8 cellular contexts compared by ENCODE assay signal in genomic region chr16:29900888-29901606, GRCh38. TPM values are rescaled to one million over a fixed set of nuclear protein-coding genes. Genes with fewer than 3 reads are reported as not detected.
DNase-seq lines count a peak whose midpoint lies in the region; ATAC-seq and TF ChIP-seq lines count a peak whose summit lies in the region.

No MANE protein-coding gene starts in this region.

- peaks cover 22% of the 10 kb centered on the region for H3K27me3 Mint-ChIP-seq in activated naive CD4-positive, alpha-beta T cell treated with anti-CD3 and anti-CD28 coated beads for 36 hours (ENCODE audit: low read depth)
- peaks cover 36% of the 10 kb centered on the region for H3K27me3 Mint-ChIP-seq in activated naive CD8-positive, alpha-beta T cell treated with anti-CD3 and anti-CD28 coated beads for 36 hours

- intact Hi-C loops in activated naive CD4-positive, alpha-beta T cell treated with anti-CD3 and anti-CD28 coated beads for 36 hours (cut with micrococcal nuclease), result loop anchor here (1.0 kb wide), 2 partner anchors 25 to 38 kb away; partner anchors contain the start of genes CDIPT and KCTD13
- intact Hi-C loops in aorta (cut with DNase I), result no loop called here

- H3K4me1 ChIP-seq in tibial nerve, result peaks cover 0 to 26% (median 4%) of the 10 kb centered on the region in 4 donors
- no peaks in the 10 kb centered on the region for H3K4me1 ChIP-seq in aorta (ENCODE audit: control insufficient read depth in 1 of 2, insufficient read depth in 2 of 2, low read length in 2 of 2)

- TF ChIP-seq EP300 in tibial nerve (IDR thresholded peaks at IDR 0.05), result no peak

- no peak for TF ChIP-seq CTCF in tibial nerve (IDR thresholded peaks at IDR 0.05)

- TF ChIP-seq POLR2A in tibial nerve (IDR thresholded peaks at IDR 0.05), result no peak

- peak overlapping the region; percentile 75 for H3K4me3 Mint-ChIP-seq in activated naive CD4-positive, alpha-beta T cell treated with anti-CD3 and anti-CD28 coated beads for 36 hours
- H3K4me3 Mint-ChIP-seq in activated naive CD8-positive, alpha-beta T cell treated with anti-CD3 and anti-CD28 coated beads for 36 hours, result peak overlapping the region; percentile 84

- H3K36me3 Mint-ChIP-seq in activated naive CD4-positive, alpha-beta T cell treated with anti-CD3 and anti-CD28 coated beads for 36 hours (ENCODE audit: low read depth), result no peaks in the 10 kb centered on the region
- no peaks in the 10 kb centered on the region for H3K36me3 Mint-ChIP-seq in activated naive CD4-positive, alpha-beta T cell treated with anti-CD3 and anti-CD28 coated beads, Interleukin-2, amount 50 U/mL, for 72 hours
- H3K36me3 Mint-ChIP-seq in activated naive CD8-positive, alpha-beta T cell treated with anti-CD3 and anti-CD28 coated beads for 36 hours, result no peaks in the 10 kb centered on the region

- 37 to 41% methylated on average over 21 to 24 of the region's 31 CpGs for WGBS in tibial nerve, 2 donors
- WGBS in aorta, 2 donors, result 37 to 52% methylated on average over 23 to 31 of the region's 31 CpGs

- H3K4me3 ChIP-seq in tibial nerve (peak overlapping the region; percentile 59 to 76 (median 64)), aorta (ENCODE audit: low read length in 2 of 2) (no peak overlapping the region)

- H3K27ac ChIP-seq in tibial nerve (peak overlapping the region in 3 of 4 donors; percentile 37 to 82 (median 49)), aorta (ENCODE audit: low read depth in 1 of 2, low read length in 2 of 2) (no peak overlapping the region)

- H3K27ac Mint-ChIP-seq in activated naive CD4-positive, alpha-beta T cell treated with anti-CD3 and anti-CD28 coated beads for 36 hours, result no peak overlapping the region
- H3K27ac Mint-ChIP-seq in activated naive CD4-positive, alpha-beta T cell treated with anti-CD3 and anti-CD28 coated beads, Interleukin-2, amount 50 U/mL, for 72 hours, result no peak overlapping the region
- H3K27ac Mint-ChIP-seq in activated naive CD8-positive, alpha-beta T cell treated with anti-CD3 and anti-CD28 coated beads for 36 hours, result peak overlapping the region; percentile 29

- H3K9me3 Mint-ChIP-seq in activated naive CD4-positive, alpha-beta T cell treated with anti-CD3 and anti-CD28 coated beads for 36 hours, result no peaks in the 10 kb centered on the region
- no peaks in the 10 kb centered on the region for H3K9me3 Mint-ChIP-seq in activated naive CD4-positive, alpha-beta T cell treated with anti-CD3 and anti-CD28 coated beads, Interleukin-2, amount 50 U/mL, for 72 hours
- no peaks in the 10 kb centered on the region for H3K9me3 Mint-ChIP-seq in activated naive CD8-positive, alpha-beta T cell treated with anti-CD3 and anti-CD28 coated beads for 36 hours

- H3K9me3 ChIP-seq in tibial nerve, result no peaks in the 10 kb centered on the region
- no peaks in the 10 kb centered on the region for H3K9me3 ChIP-seq in aorta (ENCODE audit: control insufficient read depth, low read length)

- ATAC-seq in activated naive CD4-positive, alpha-beta T cell treated with anti-CD3 and anti-CD28 coated beads, Interleukin-2, amount 50 U/mL, for 72 hours, result no peak
- no peak for ATAC-seq in aorta (ENCODE audit: low FRiP score)

- CTCF ChIA-PET in activated naive CD4-positive, alpha-beta T cell treated with anti-CD3 and anti-CD28 coated beads for 36 hours (lab: Charles Lee), result interaction anchor here (0.6 to 1.3 kb wide), 2 partner anchors 85 to 93 kb away, joined by 3 read pairs; no protein-coding TSS in a partner anchor

- peaks cover 13% of the 10 kb centered on the region for H3K4me1 Mint-ChIP-seq in activated naive CD4-positive, alpha-beta T cell treated with anti-CD3 and anti-CD28 coated beads for 36 hours (ENCODE audit: low read depth)
- H3K4me1 Mint-ChIP-seq in activated naive CD8-positive, alpha-beta T cell treated with anti-CD3 and anti-CD28 coated beads for 36 hours, result peaks cover 16% of the 10 kb centered on the region

- no peak for DNase-seq in activated naive CD4-positive, alpha-beta T cell treated with anti-CD3 and anti-CD28 coated beads for 36 hours
- DNase-seq in activated naive CD4-positive, alpha-beta T cell treated with anti-CD3 and anti-CD28 coated beads, Interleukin-2, amount 50 U/mL, for 72 hours (ENCODE audit: low spot score in 2 of 2), result no peak
- DNase-seq in activated naive CD8-positive, alpha-beta T cell treated with anti-CD3 and anti-CD28 coated beads for 36 hours, result no peak
- DNase-seq in iPS-NIHi7 (ENCODE audit: extremely low spot score) (peak; percentile 26), tibial nerve (ENCODE audit: low spot score in 2 of 2) (no peak), aorta (no peak), HK-2 (ENCODE audit: unreplicated experiment) (no peak), occipital lobe (lab: John Stamatoyannopoulos, UW) (no peak)

- no peaks in the 10 kb centered on the region for H3K36me3 ChIP-seq in tibial nerve
- H3K36me3 ChIP-seq in aorta (ENCODE audit: control insufficient read depth in 1 of 2, insufficient read depth in 2 of 2, low read length in 1 of 2), result no peaks in the 10 kb centered on the region

- H3K27me3 ChIP-seq in tibial nerve, result peaks cover 0 to 32% of the 10 kb centered on the region in 2 donors
- H3K27me3 ChIP-seq in aorta (ENCODE audit: control insufficient read depth in 1 of 2, insufficient read depth in 2 of 2, low read length in 1 of 2), result no peaks in the 10 kb centered on the region

RNA-seq across cellular contexts. Expression of gene ASPHD1, which starts 0.8 kb away (rescaled TPM):
- total RNA-seq in activated naive CD4-positive, alpha-beta T cell treated with anti-CD3 and anti-CD28 coated beads for 36 hours, result 1 to 10 TPM; 1.3 to 1.7 TPM
- 1 to 10 TPM; 1.4 to 3.8 TPM for total RNA-seq in activated naive CD4-positive, alpha-beta T cell treated with anti-CD3 and anti-CD28 coated beads, Interleukin-2, amount 50 U/mL, for 72 hours
- 1 to 10 TPM; 1.3 to 2.0 TPM for total RNA-seq in activated naive CD8-positive, alpha-beta T cell treated with anti-CD3 and anti-CD28 coated beads for 36 hours
- total RNA-seq in tibial nerve, result 1 to 10 TPM in 3 of 4 donors, under 1 TPM in 1; 0.90 to 5.7 (median 3.9) TPM
- under 1 TPM; 0.39 to 0.48 TPM for total RNA-seq in aorta
- polyA plus RNA-seq in aorta, result under 1 TPM in 1 of 2 donors, not detected in 1; 0.46 TPM
- 17.2 TPM for total RNA-seq in occipital lobe

RNA-seq across cellular contexts. Expression of gene SEZ6L2, which starts 1.7 kb away (rescaled TPM):
- under 1 TPM; 0.30 to 0.31 TPM for total RNA-seq in activated naive CD4-positive, alpha-beta T cell treated with anti-CD3 and anti-CD28 coated beads for 36 hours
- 1 to 10 TPM in 1 of 2 donors, under 1 TPM in 1; 0.35 to 1.3 TPM for total RNA-seq in activated naive CD4-positive, alpha-beta T cell treated with anti-CD3 and anti-CD28 coated beads, Interleukin-2, amount 50 U/mL, for 72 hours
- total RNA-seq in activated naive CD8-positive, alpha-beta T cell treated with anti-CD3 and anti-CD28 coated beads for 36 hours, result under 1 TPM in 1 of 2 experiments, not detected in 1; 0.32 TPM
- total RNA-seq in tibial nerve, result 1 to 10 TPM in 2 of 4 donors, under 1 TPM in 2; 0.84 to 4.9 (median 1.3) TPM
- 1 to 10 TPM in 1 of 2 donors, under 1 TPM in 1; 0.71 to 1.4 TPM for total RNA-seq in aorta
- polyA plus RNA-seq in aorta, result under 1 TPM; 0.56 to 0.63 TPM
- 32.1 TPM for total RNA-seq in occipital lobe

RNA-seq across cellular contexts. Expression of gene KCTD13, which starts 25.0 kb away (rescaled TPM):
- 10 to 100 TPM; 25.8 to 29.4 TPM for total RNA-seq in activated naive CD4-positive, alpha-beta T cell treated with anti-CD3 and anti-CD28 coated beads for 36 hours
- total RNA-seq in activated naive CD4-positive, alpha-beta T cell treated with anti-CD3 and anti-CD28 coated beads, Interleukin-2, amount 50 U/mL, for 72 hours, result 10 to 100 TPM; 37.1 to 55.5 TPM
- total RNA-seq in activated naive CD8-positive, alpha-beta T cell treated with anti-CD3 and anti-CD28 coated beads for 36 hours, result 10 to 100 TPM; 27.2 to 30.3 TPM
- total RNA-seq in tibial nerve (10 to 100 TPM; 31.0 to 81.0 (median 38.7) TPM), aorta (10 to 100 TPM; 25.0 to 31.4 TPM), occipital lobe (15.6 TPM)
- 10 to 100 TPM in 1 of 2 donors, 1 to 10 TPM in 1; 5.3 to 20.8 TPM for polyA plus RNA-seq in aorta

RNA-seq across cellular contexts. Expression of gene CDIPT, which starts 38.0 kb away (rescaled TPM):
- total RNA-seq in activated naive CD4-positive, alpha-beta T cell treated with anti-CD3 and anti-CD28 coated beads for 36 hours, result 10 to 100 TPM; 29.0 to 31.0 TPM
- 10 to 100 TPM; 39.4 to 40.6 TPM for total RNA-seq in activated naive CD4-positive, alpha-beta T cell treated with anti-CD3 and anti-CD28 coated beads, Interleukin-2, amount 50 U/mL, for 72 hours
- 10 to 100 TPM; 46.8 to 50.6 TPM for total RNA-seq in activated naive CD8-positive, alpha-beta T cell treated with anti-CD3 and anti-CD28 coated beads for 36 hours
- 100 to 1,000 TPM in 2 of 4 donors, 10 to 100 TPM in 2; 80.0 to 121 (median 94.8) TPM for total RNA-seq in tibial nerve
- total RNA-seq in aorta, result 10 to 100 TPM; 63.6 to 81.1 TPM
- 10 to 100 TPM; 60.9 to 98.0 TPM for polyA plus RNA-seq in aorta
- total RNA-seq in occipital lobe, result 47.1 TPM

Comparison
In these comparisons a context has a peak if more than half of its experiments do, and no peak if none do; other contexts are left out.
1. H3K27ac ChIP-seq: peak in tibial nerve (3 of 4); none in aorta (0 of 2).
2. H3K4me3 ChIP-seq: peak in tibial nerve (4 of 4); none in aorta (0 of 2).